1 cellular context compared by ENCODE assay signal in the genomic region with DNA sequence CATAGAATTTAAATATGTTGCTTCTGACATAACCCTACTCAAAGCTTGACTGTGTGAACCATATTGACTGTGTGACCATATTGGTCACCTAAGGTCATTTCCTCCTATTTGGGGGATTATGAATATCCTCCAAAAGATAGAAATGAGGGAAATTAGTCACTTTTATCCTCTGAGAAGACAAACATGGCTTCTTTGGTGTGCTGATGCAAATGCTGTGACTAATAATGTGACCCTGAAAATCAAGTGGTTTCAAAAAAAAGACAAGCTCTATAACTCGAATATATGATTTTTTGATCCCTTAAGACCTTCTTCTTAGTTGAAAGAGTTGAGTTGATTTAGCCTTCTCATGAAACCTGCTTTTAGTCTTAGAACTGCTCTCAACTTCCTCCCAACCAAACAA.
TF ChIP-seq lines count a peak whose summit lies in the region.

No MANE protein-coding gene starts in this region.

TF ChIP-seq in GM12878, 131 proteins besides CTCF, POLR2A, EP300 and RAD21:
- no peak for TF ChIP-seq CREM (IDR thresholded peaks at IDR 0.05; ENCODE audit: low read depth)
- TF ChIP-seq JUNB (IDR thresholded peaks at IDR 0.05), result 0 out of 2 replicates have a peak, but pooled peaks have one; percentile 13
